ENCODE assay signal across 13 cellular contexts in the genomic region with DNA sequence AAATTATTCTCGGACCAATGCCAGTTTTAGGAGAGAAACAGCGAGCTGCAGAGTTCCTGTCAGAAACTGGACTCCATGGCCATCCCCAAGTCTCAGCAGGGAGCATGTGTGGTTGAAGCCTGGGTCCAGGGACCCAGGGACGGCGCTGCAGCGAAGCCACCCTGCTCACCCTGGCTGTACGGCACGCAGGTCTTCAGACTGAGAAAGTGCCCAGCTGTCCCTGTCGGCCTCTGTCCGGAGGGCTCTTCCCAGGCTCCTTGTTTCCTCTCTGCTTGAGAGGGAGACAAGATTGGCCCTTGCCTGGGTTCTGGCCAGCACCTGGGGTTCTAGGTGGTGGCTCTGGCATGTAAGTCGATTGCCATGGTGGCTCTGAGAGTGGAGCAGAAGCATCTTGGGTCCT. TPM values are rescaled to one million over a fixed set of nuclear protein-coding genes. Genes with fewer than 3 reads are reported as not detected.
DNase-seq lines count a peak whose midpoint lies in the region; ATAC-seq, FAIRE-seq and TF ChIP-seq lines count a peak whose summit lies in the region.
"Had no signal": no experiment of that assay in that cellular context is flagged by ENCODE, and none has a peak within 500 bp of the region (broad histone marks: within the 10 kb centered on the region; RNA-seq: fewer than 3 reads in every experiment).

No MANE protein-coding gene starts in this region.

- H3K4me3 ChIP-seq in GM23338 (no peak overlapping the region), K562 (no peak overlapping the region), left lung (peak overlapping the region in 1 of 2 donors; percentile 59), smooth muscle cell (no peak overlapping the region)
- H3K4me3 ChIP-seq: SJSA1, testis had no signal

- POLR2A ChIA-PET in K562 (lab: Yijun Ruan, JAX): interaction anchor here (0.9 to 1.9 kb wide), 3 partner anchors 10 to 22 kb away, joined by 3 to 8 read pairs (median 4); no protein-coding TSS in a partner anchor

- intact Hi-C loops in K562 (cut with micrococcal nuclease) (no loop called here), left lung (cut with DNase I) (no loop called here)

- H4K20me1 ChIP-seq in GM23338 (replicated peaks; ENCODE audit: insufficient read depth): peaks cover 25% of the 10 kb centered on the region
- 0 out of 2 replicates have a peak, but pooled peaks cover 10% of the 10 kb centered on the region for H4K20me1 ChIP-seq in K562 (replicated peaks; ENCODE audit: control insufficient read depth, insufficient read depth, low read length)
- peaks cover 15% of the 10 kb centered on the region for H4K20me1 ChIP-seq in smooth muscle cell (ENCODE audit: low read depth)

- in situ Hi-C loops in K562 (cut with MboI): no loop called here

- no TSS peak for BruUV-seq in K562 (replicated peaks; lab: Mats Ljungman, UMichigan)

- H3K9me3 Mint-ChIP-seq in GM23338: no peaks in the 10 kb centered on the region

- TF ChIP-seq CTCF in GM23338 (conservative IDR thresholded peaks at IDR 0.05; ENCODE audit: low read depth in 2 of 2) (no peak), K562 (IDR thresholded peaks at IDR 0.05 in 2 of 3, conservative IDR thresholded peaks at IDR 0.05 in 1 of 3; ENCODE audit: insufficient read depth in 2 of 3, low read depth in 1 of 3, low read length in 3 of 3) (no peak), left lung (IDR thresholded peaks at IDR 0.05) (no peak), smooth muscle cell (IDR thresholded peaks at IDR 0.05; ENCODE audit: borderline replicate concordance, insufficient read depth, poor library complexity, severe bottlenecking) (no peak)

- peak overlapping the region; percentile 96; the same call in 1 of the 3 replicates for H3K4me3 Mint-ChIP-seq in GM23338

- no peak for ATAC-seq in GM23338
- no peak for ATAC-seq in K562
- ATAC-seq in left lung: no peak
- no peak for ATAC-seq in GM19035 (IDR thresholded peaks at IDR 0.05; ENCODE audit: unreplicated experiment)
- ATAC-seq in stimulated activated naive CD8-positive, alpha-beta T cell treated with anti-CD3 and anti-CD28 coated beads, Interleukin-15, Interleukin-2, amounts not matched to agents 100 U/mL and 50 U/mL, for 24 hours: no peak

- 92% methylated on average over 9 of the region's 10 CpGs for WGBS in K562 (ENCODE audit: insufficient coverage, low coverage, missing lambda C conversion rate)
- WGBS in smooth muscle cell (ENCODE audit: low lambda C conversion rate): 95% methylated on average over 10 of the region's 10 CpGs

- no peak for DNase-seq in GM23338 (ENCODE audit: low spot score)
- no peak for DNase-seq in K562 (ENCODE audit: extremely low read depth in 1 of 4, low spot score in 3 of 4)
- no peak for DNase-seq in left lung
- no peak for DNase-seq in smooth muscle cell (lab: John Stamatoyannopoulos, UW; ENCODE audit: unreplicated experiment)
- no peak for DNase-seq in NCI-H1417 treated with DMSO at 0.1 percent for 48 hours (lab: John Stamatoyannopoulos, UW)
- no peak for DNase-seq in CD1c-positive myeloid dendritic cell (ENCODE audit: extremely low spot score)
- DNase-seq in stimulated activated naive CD8-positive, alpha-beta T cell treated with anti-CD3 and anti-CD28 coated beads, Interleukin-15, Interleukin-2, amounts not matched to agents 100 U/mL and 50 U/mL, for 24 hours: no peak
- DNase-seq: activated CD4-positive, alpha-beta T cell treated with anti-CD3 and anti-CD28 coated beads for 4 hours; DMS79; testis had no signal

- peaks cover 40% of the 10 kb centered on the region for H3K79me2 ChIP-seq in GM23338 (replicated peaks; ENCODE audit: insufficient read depth)
- peaks cover 65% of the 10 kb centered on the region for H3K79me2 ChIP-seq in K562 (ENCODE audit: control insufficient read depth, insufficient read depth, low read length)
- peaks cover 36% of the 10 kb centered on the region for H3K79me2 ChIP-seq in smooth muscle cell (ENCODE audit: low read depth)

- H3K27me3 Mint-ChIP-seq in GM23338 (ENCODE audit: insufficient read depth, low read depth, poor library complexity): peaks cover 25% of the 10 kb centered on the region

- no peak overlapping the region for H2AFZ ChIP-seq in GM23338
- H2AFZ ChIP-seq in K562 (ENCODE audit: low read depth, low read length): no peak overlapping the region
- H2AFZ ChIP-seq in smooth muscle cell (ENCODE audit: low read depth): no peak overlapping the region

- TF ChIP-seq RAD21 in K562 (CRISPR knock-in tag; conservative IDR thresholded peaks at IDR 0.05 in 1 of 2, IDR thresholded peaks at IDR 0.05 in 1 of 2): no peak

- TF ChIP-seq POLR2A in K562 (conservative IDR thresholded peaks at IDR 0.05): no peak

- peak overlapping the region; percentile 48; the same call in 1 of the 2 replicates for H3K27ac Mint-ChIP-seq in GM23338

- TF ChIP-seq EP300 in K562 (IDR thresholded peaks at IDR 0.05; ENCODE audit: low read length): no peak

- peak overlapping the region; percentile 95 for H3K27ac ChIP-seq in GM23338 (ENCODE audit: low read depth)
- H3K27ac ChIP-seq in K562 (ENCODE audit: extremely low read depth, low read depth, low read length): peak overlapping the region; percentile 21; the same call in 1 of the 3 replicates
- H3K27ac ChIP-seq in left lung: peak overlapping the region; percentile 91 to 93
- no peak overlapping the region for H3K27ac ChIP-seq in smooth muscle cell (ENCODE audit: low read depth)

- no peak overlapping the region; the same call in 1 of the 2 replicates for H3K4me2 ChIP-seq in GM23338
- no peak overlapping the region for H3K4me2 ChIP-seq in K562 (ENCODE audit: insufficient read depth, low read length)
- H3K4me2 ChIP-seq in smooth muscle cell: no peak overlapping the region

- peaks cover 47% of the 10 kb centered on the region for H3K36me3 Mint-ChIP-seq in GM23338 (ENCODE audit: low read depth)

- peaks cover 58% of the 10 kb centered on the region for H3K4me1 Mint-ChIP-seq in GM23338

- H3F3A ChIP-seq in GM23338 (replicated peaks; ENCODE audit: low read depth): 0 out of 2 replicates have a peak, but pooled peaks cover 8% of the 10 kb centered on the region
- H3F3A ChIP-seq in smooth muscle cell (ENCODE audit: low read depth): peaks cover 13% of the 10 kb centered on the region

- H3K4me1 ChIP-seq in GM23338 (ENCODE audit: insufficient read depth) (peaks cover 35% of the 10 kb centered on the region), K562 (replicated peaks in 1 of 2; ENCODE audit: control insufficient read depth in 2 of 2, insufficient read depth in 2 of 2, low read length in 2 of 2) (peaks cover 52 to 68% of the 10 kb centered on the region in 2 experiments), left lung (peaks cover 40 to 86% of the 10 kb centered on the region in 2 donors), smooth muscle cell (ENCODE audit: low read depth) (peaks cover 20% of the 10 kb centered on the region)

- no peaks in the 10 kb centered on the region for H3K9me2 ChIP-seq in GM23338 (ENCODE audit: insufficient read depth)

- H3K27me3 ChIP-seq in GM23338 (ENCODE audit: insufficient read depth) (no peaks in the 10 kb centered on the region), K562 (ENCODE audit: control insufficient read depth in 2 of 2, insufficient read depth in 2 of 2, low read length in 2 of 2) (no peaks in the 10 kb centered on the region), left lung (no peaks in the 10 kb centered on the region), smooth muscle cell (ENCODE audit: low read depth) (no peaks in the 10 kb centered on the region)
- H3K27me3 ChIP-seq: SJSA1, testis had no signal

- H3K9ac ChIP-seq in K562 (ENCODE audit: insufficient read depth in 1 of 2, low read depth in 2 of 2, low read length in 2 of 2) (peak overlapping the region in 1 of 2 experiments; percentile 94; a peak in 2 of 4 replicates), smooth muscle cell (ENCODE audit: low read depth) (peak overlapping the region; percentile 1)

- no peaks in the 10 kb centered on the region for H3K9me1 ChIP-seq in K562 (ENCODE audit: control insufficient read depth, insufficient read depth, low read length)

- CTCF ChIA-PET in K562 (lab: Yijun Ruan, JAX; ENCODE audit: low intra/inter-chr PET ratio): no interaction called here

- peaks cover 5% of the 10 kb centered on the region for H3K36me3 ChIP-seq in GM23338 (ENCODE audit: insufficient read depth)
- H3K36me3 ChIP-seq in K562 (ENCODE audit: control insufficient read depth, insufficient read depth, low read length): peaks cover 85% of the 10 kb centered on the region
- peaks cover 0 to 54% of the 10 kb centered on the region in 2 donors for H3K36me3 ChIP-seq in left lung
- no peaks in the 10 kb centered on the region for H3K36me3 ChIP-seq in smooth muscle cell (ENCODE audit: low read depth)

- no peak for FAIRE-seq in K562 (lab: Jason Lieb, UNC)

- H3K9me3 ChIP-seq in K562 (replicated peaks; ENCODE audit: control insufficient read depth, insufficient read depth, low read depth, low read length) (no peaks in the 10 kb centered on the region), left lung (no peaks in the 10 kb centered on the region), smooth muscle cell (replicated peaks; ENCODE audit: low read depth) (no peaks in the 10 kb centered on the region)
- H3K9me3 ChIP-seq: SJSA1, testis had no signal

RNA-seq across cellular contexts. Expression of gene PTGES2, which starts 26.9 kb away (rescaled TPM):
- 108 and 124 TPM in 2 replicates for total RNA-seq in GM23338 (2014; rRNA removed; shearing (Covaris generic))
- polyA plus RNA-seq in GM23338 (2016; fragmentation: Nextera tagmentation; extraction: Ambion mirVana) (56.3 and 59.7 TPM in 2 replicates), K562 (2011; rRNA removed) (90.1 and 106 TPM in 2 replicates), K562 (2014; fragmentation: Illumina TruSeq; extraction: Trizol) (89.2 and 128 TPM in 2 replicates), K562 (2014; fragmentation: Nextera tagmentation; extraction: Ambion mirVana) (1 to 10 TPM; 2.4 to 6.2 TPM), K562 (2014; rRNA removed) (128 and 149 TPM in 2 replicates), smooth muscle cell (78.6 and 102 TPM in 2 replicates)
- 91.2 and 285 TPM in 2 replicates for total RNA-seq in K562 (2011; cell fraction: chromatin; rRNA removed; ENCODE audit: low replicate concordance)
- 223 and 287 TPM in 2 replicates for total RNA-seq in K562 (2011; cell fraction: nucleolus; rRNA removed)
- total RNA-seq in K562 (2011; cell fraction: nucleoplasm; rRNA removed): 132 and 134 TPM in 2 replicates
- total RNA-seq in K562 (2014; rRNA removed) (196 and 257 TPM in 2 replicates), K562 (2014; rRNA removed; fragmentation: Illumina TruSeq; extraction: Trizol) (34.3 and 50.3 TPM in 2 replicates), K562 (2015; rRNA removed; fragmentation: Illumina TruSeq; extraction: Trizol) (98.9 and 102 TPM in 2 replicates), K562 (2021) (135 and 137 TPM in 2 replicates), left lung (10 to 100 TPM; 34.8 to 56.9 TPM), smooth muscle cell (20.7 and 31.5 TPM in 2 replicates)
- polyA plus RNA-seq in K562 (2011; cell fraction: cytosol; rRNA removed): 92.2 and 177 TPM in 2 replicates
- polyA plus RNA-seq in K562 (2011; cell fraction: nucleus; rRNA removed): 244 and 370 TPM in 2 replicates
- polyA plus RNA-seq in K562 (2012): 94.0 and 96.2 TPM in 2 replicates
- polyA minus RNA-seq in K562 (2011; rRNA and poly(A)+ RNA removed): 49.5 and 74.8 TPM in 2 replicates
- 57.2 and 75.5 TPM in 2 replicates for polyA minus RNA-seq in K562 (2011; cell fraction: cytosol; rRNA and poly(A)+ RNA removed)
- polyA minus RNA-seq in K562 (2011; cell fraction: nucleus; rRNA and poly(A)+ RNA removed): 73.1 and 77.3 TPM in 2 replicates

RNA-seq across cellular contexts. Expression of gene SLC25A25, which starts 32.5 kb away (rescaled TPM):
- total RNA-seq in GM23338 (2014; rRNA removed; shearing (Covaris generic)): 21.2 and 27.0 TPM in 2 replicates
- polyA plus RNA-seq in GM23338 (2016; fragmentation: Nextera tagmentation; extraction: Ambion mirVana): 6.1 and 7.1 TPM in 2 replicates
- total RNA-seq in K562 (2011; cell fraction: chromatin; rRNA removed; ENCODE audit: low replicate concordance): 56.5 and 74.4 TPM in 2 replicates
- total RNA-seq in K562 (2011; cell fraction: nucleolus; rRNA removed): 41.5 and 42.5 TPM in 2 replicates
- 26.8 and 33.4 TPM in 2 replicates for total RNA-seq in K562 (2011; cell fraction: nucleoplasm; rRNA removed)
- 35.9 and 39.5 TPM in 2 replicates for total RNA-seq in K562 (2014; rRNA removed)
- total RNA-seq in K562 (2014; rRNA removed; fragmentation: Illumina TruSeq; extraction: Trizol): 19.0 and 19.3 TPM in 2 replicates
- total RNA-seq in K562 (2015; rRNA removed; fragmentation: Illumina TruSeq; extraction: Trizol): 23.2 and 25.1 TPM in 2 replicates
- total RNA-seq in K562 (2021): 30.1 and 30.7 TPM in 2 replicates
- 21.7 and 26.7 TPM in 2 replicates for polyA plus RNA-seq in K562 (2011; rRNA removed)
- polyA plus RNA-seq in K562 (2011; cell fraction: cytosol; rRNA removed): 20.4 and 25.8 TPM in 2 replicates
- 29.9 and 44.4 TPM in 2 replicates for polyA plus RNA-seq in K562 (2011; cell fraction: nucleus; rRNA removed)
- polyA plus RNA-seq in K562 (2012): 20.5 and 23.5 TPM in 2 replicates
- 18.7 and 25.2 TPM in 2 replicates for polyA plus RNA-seq in K562 (2014; fragmentation: Illumina TruSeq; extraction: Trizol)
- polyA plus RNA-seq in K562 (2014; fragmentation: Nextera tagmentation; extraction: Ambion mirVana): under 1 TPM; 0.07 to 0.10 TPM
- polyA plus RNA-seq in K562 (2014; rRNA removed): 27.2 and 31.0 TPM in 2 replicates
- 21.0 and 28.2 TPM in 2 replicates for polyA minus RNA-seq in K562 (2011; rRNA and poly(A)+ RNA removed)
- polyA minus RNA-seq in K562 (2011; cell fraction: cytosol; rRNA and poly(A)+ RNA removed): 14.7 and 16.8 TPM in 2 replicates
- polyA minus RNA-seq in K562 (2011; cell fraction: nucleus; rRNA and poly(A)+ RNA removed): 14.8 and 20.9 TPM in 2 replicates
- total RNA-seq in left lung: 10 to 100 TPM; 19.5 to 21.0 TPM
- total RNA-seq in smooth muscle cell: 15.7 and 20.6 TPM in 2 replicates
- 19.9 and 20.5 TPM in 2 replicates for polyA plus RNA-seq in smooth muscle cell

RNA-seq across cellular contexts. Expression of gene NAIF1, which starts 33.5 kb away (rescaled TPM):
- 5.5 and 6.7 TPM in 2 replicates for total RNA-seq in GM23338 (2014; rRNA removed; shearing (Covaris generic))
- polyA plus RNA-seq in GM23338 (2016; fragmentation: Nextera tagmentation; extraction: Ambion mirVana) (4.0 and 4.9 TPM in 2 replicates), K562 (2011; rRNA removed) (17.2 and 21.5 TPM in 2 replicates), K562 (2014; fragmentation: Illumina TruSeq; extraction: Trizol) (16.3 and 16.9 TPM in 2 replicates), K562 (2014; fragmentation: Nextera tagmentation; extraction: Ambion mirVana) (1 to 10 TPM; 4.8 to 5.3 TPM), K562 (2014; rRNA removed) (17.7 and 17.8 TPM in 2 replicates), smooth muscle cell (6.7 and 8.9 TPM in 2 replicates)
- 14.2 and 31.0 TPM in 2 replicates for total RNA-seq in K562 (2011; cell fraction: chromatin; rRNA removed; ENCODE audit: low replicate concordance)
- total RNA-seq in K562 (2011; cell fraction: nucleolus; rRNA removed): 27.1 and 29.7 TPM in 2 replicates
- 19.1 and 19.8 TPM in 2 replicates for total RNA-seq in K562 (2011; cell fraction: nucleoplasm; rRNA removed)
- total RNA-seq in K562 (2014; rRNA removed) (21.3 and 27.6 TPM in 2 replicates), K562 (2014; rRNA removed; fragmentation: Illumina TruSeq; extraction: Trizol) (15.8 and 16.2 TPM in 2 replicates), K562 (2015; rRNA removed; fragmentation: Illumina TruSeq; extraction: Trizol) (15.9 and 17.4 TPM in 2 replicates), K562 (2021) (23.1 and 26.6 TPM in 2 replicates), left lung (1 to 10 TPM; 7.7 to 8.0 TPM), smooth muscle cell (3.8 and 5.2 TPM in 2 replicates)
- 24.4 and 26.5 TPM in 2 replicates for polyA plus RNA-seq in K562 (2011; cell fraction: cytosol; rRNA removed)
- 17.1 and 20.0 TPM in 2 replicates for polyA plus RNA-seq in K562 (2011; cell fraction: nucleus; rRNA removed)
- polyA plus RNA-seq in K562 (2012): 16.5 and 19.9 TPM in 2 replicates
- 14.9 and 19.6 TPM in 2 replicates for polyA minus RNA-seq in K562 (2011; rRNA and poly(A)+ RNA removed)
- 14.2 and 26.5 TPM in 2 replicates for polyA minus RNA-seq in K562 (2011; cell fraction: cytosol; rRNA and poly(A)+ RNA removed)
- 6.3 and 7.7 TPM in 2 replicates for polyA minus RNA-seq in K562 (2011; cell fraction: nucleus; rRNA and poly(A)+ RNA removed)

RNA-seq across cellular contexts. Expression of gene LCN2, which starts 48.7 kb away (rescaled TPM):
- 0.27 TPM in 1 of 2 replicates, not detected in the other for total RNA-seq in GM23338 (2014; rRNA removed; shearing (Covaris generic))
- 2.0 and 2.7 TPM in 2 replicates for polyA plus RNA-seq in GM23338 (2016; fragmentation: Nextera tagmentation; extraction: Ambion mirVana)
- 0.58 and 2.0 TPM in 2 replicates for total RNA-seq in K562 (2011; cell fraction: chromatin; rRNA removed; ENCODE audit: low replicate concordance)
- total RNA-seq in K562 (2011; cell fraction: nucleolus; rRNA removed): 1.1 and 1.3 TPM in 2 replicates
- 1.7 TPM in 1 of 2 replicates, not detected in the other for total RNA-seq in K562 (2011; cell fraction: nucleoplasm; rRNA removed)
- 0.20 and 0.54 TPM in 2 replicates for total RNA-seq in K562 (2014; rRNA removed)
- 0.47 TPM in 1 of 2 replicates, not detected in the other for total RNA-seq in K562 (2014; rRNA removed; fragmentation: Illumina TruSeq; extraction: Trizol)
- total RNA-seq in K562 (2015; rRNA removed; fragmentation: Illumina TruSeq; extraction: Trizol): not detected in 2 replicates
- total RNA-seq in K562 (2021): 0.40 and 0.72 TPM in 2 replicates
- 0.60 and 1.2 TPM in 2 replicates for polyA plus RNA-seq in K562 (2011; rRNA removed)
- 0.40 and 0.69 TPM in 2 replicates for polyA plus RNA-seq in K562 (2011; cell fraction: cytosol; rRNA removed)
- polyA plus RNA-seq in K562 (2011; cell fraction: nucleus; rRNA removed): 3.3 and 4.8 TPM in 2 replicates
- polyA plus RNA-seq in K562 (2012): 0.16 and 0.37 TPM in 2 replicates
- 0.22 and 1.0 TPM in 2 replicates for polyA plus RNA-seq in K562 (2014; fragmentation: Illumina TruSeq; extraction: Trizol)
- polyA plus RNA-seq in K562 (2014; fragmentation: Nextera tagmentation; extraction: Ambion mirVana): under 1 TPM; 0.10 to 0.11 TPM
- 0.21 and 0.65 TPM in 2 replicates for polyA plus RNA-seq in K562 (2014; rRNA removed)
- polyA minus RNA-seq in K562 (2011; rRNA and poly(A)+ RNA removed): 1.2 and 1.4 TPM in 2 replicates
- not detected in 2 replicates for polyA minus RNA-seq in K562 (2011; cell fraction: cytosol; rRNA and poly(A)+ RNA removed)
- polyA minus RNA-seq in K562 (2011; cell fraction: nucleus; rRNA and poly(A)+ RNA removed): not detected in 2 replicates
- total RNA-seq in left lung: 100 to 1,000 TPM in 1 of 2 donors, 10 to 100 TPM in 1; 37.7 to 155 TPM
- not detected in 2 replicates for total RNA-seq in smooth muscle cell
- 0.38 TPM in 1 of 2 replicates, not detected in the other for polyA plus RNA-seq in smooth muscle cell
- total RNA-seq: glomerular endothelial cell, SJSA1, testis had no signal

RNA-seq across cellular contexts. Expression of gene BBLN, which starts 59.5 kb away (rescaled TPM):
- 246 and 276 TPM in 2 replicates for total RNA-seq in GM23338 (2014; rRNA removed; shearing (Covaris generic))
- polyA plus RNA-seq in GM23338 (2016; fragmentation: Nextera tagmentation; extraction: Ambion mirVana): 171 and 177 TPM in 2 replicates
- total RNA-seq in K562 (2011; cell fraction: chromatin; rRNA removed; ENCODE audit: low replicate concordance): 24.5 and 53.9 TPM in 2 replicates
- 72.0 and 78.0 TPM in 2 replicates for total RNA-seq in K562 (2011; cell fraction: nucleolus; rRNA removed)
- 65.8 and 106 TPM in 2 replicates for total RNA-seq in K562 (2011; cell fraction: nucleoplasm; rRNA removed)
- 331 and 433 TPM in 2 replicates for total RNA-seq in K562 (2014; rRNA removed)
- 11.5 and 11.9 TPM in 2 replicates for total RNA-seq in K562 (2014; rRNA removed; fragmentation: Illumina TruSeq; extraction: Trizol)
- total RNA-seq in K562 (2015; rRNA removed; fragmentation: Illumina TruSeq; extraction: Trizol): 109 and 123 TPM in 2 replicates
- 172 and 177 TPM in 2 replicates for total RNA-seq in K562 (2021)
- polyA plus RNA-seq in K562 (2011; rRNA removed): 87.1 and 125 TPM in 2 replicates
- polyA plus RNA-seq in K562 (2011; cell fraction: cytosol; rRNA removed): 256 and 738 TPM in 2 replicates
- polyA plus RNA-seq in K562 (2011; cell fraction: nucleus; rRNA removed): 139 and 249 TPM in 2 replicates
- 180 and 393 TPM in 2 replicates for polyA plus RNA-seq in K562 (2012)
- 30.1 and 181 TPM in 2 replicates for polyA plus RNA-seq in K562 (2014; fragmentation: Illumina TruSeq; extraction: Trizol)
- 10 to 100 TPM in 1 of 2 experiments, 1 to 10 TPM in 1; 4.2 to 13.7 TPM for polyA plus RNA-seq in K562 (2014; fragmentation: Nextera tagmentation; extraction: Ambion mirVana)
- polyA plus RNA-seq in K562 (2014; rRNA removed): 191 and 213 TPM in 2 replicates
- polyA minus RNA-seq in K562 (2011; rRNA and poly(A)+ RNA removed): 19.8 and 21.1 TPM in 2 replicates
- polyA minus RNA-seq in K562 (2011; cell fraction: cytosol; rRNA and poly(A)+ RNA removed): 74.5 and 112 TPM in 2 replicates
- polyA minus RNA-seq in K562 (2011; cell fraction: nucleus; rRNA and poly(A)+ RNA removed): 29.6 and 47.0 TPM in 2 replicates
- 10 to 100 TPM; 38.4 to 66.0 TPM for total RNA-seq in left lung
- total RNA-seq in smooth muscle cell: 209 and 229 TPM in 2 replicates
- polyA plus RNA-seq in smooth muscle cell: 119 and 133 TPM in 2 replicates
